In the genomic region with DNA sequence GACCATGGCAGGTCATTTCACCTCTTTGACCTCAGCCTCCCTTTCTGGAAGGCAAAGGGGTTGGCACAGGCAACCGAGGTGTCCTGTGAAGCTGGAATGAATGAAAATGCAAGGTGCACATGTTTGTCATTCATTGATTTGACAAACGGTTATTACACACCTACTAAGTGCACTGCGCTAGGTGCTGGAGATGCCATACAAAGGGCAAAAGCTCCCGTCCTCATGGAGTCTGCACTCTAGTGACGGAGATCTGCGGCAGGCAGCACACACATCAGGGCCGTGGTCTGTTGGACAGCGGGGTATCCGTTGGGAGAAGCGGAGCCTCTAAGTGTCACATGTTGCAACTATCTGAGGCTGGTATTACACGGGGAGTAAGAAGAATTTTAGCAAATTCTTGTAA, we compare ENCODE assay signal across 20 cellular contexts. TPM values are rescaled to one million over a fixed set of nuclear protein-coding genes. Genes with fewer than 3 reads are reported as not detected.
A peak's percentile ranks its signal among the peaks of the same experiment; 100 is the strongest.
DNase-seq lines count a peak whose midpoint lies in the region; ATAC-seq, FAIRE-seq and TF ChIP-seq lines count a peak whose summit lies in the region.
"Had no signal": no experiment of that assay in that cellular context is flagged by ENCODE, and none has a peak within 500 bp of the region (broad histone marks: within the 10 kb centered on the region; RNA-seq: fewer than 3 reads in every experiment).

No MANE protein-coding gene starts in this region.

- H3K4me1 ChIP-seq in cardiac muscle cell (ENCODE audit: low read depth) (peaks cover 31% of the 10 kb centered on the region), tibial artery (peaks cover 0 to 5% (median 0%) of the 10 kb centered on the region in 4 donors)

- H3K27ac Mint-ChIP-seq in brain (peak overlapping the region in 4 of 5 experiments; percentile 51 to 81 (median 59)), nephron (peak overlapping the region in 2 of 3 experiments; percentile 21 to 51)

- H3K27me3 ChIP-seq in cardiac muscle cell, result no peaks in the 10 kb centered on the region
- no peaks in the 10 kb centered on the region for H3K27me3 ChIP-seq in tibial artery

- H3K4me3 ChIP-seq in cardiac muscle cell (no peak overlapping the region), tibial artery (no peak overlapping the region)

- H3K36me3 Mint-ChIP-seq in brain (peaks cover 1% of the 10 kb centered on the region), nephron (ENCODE audit: low read depth) (no peaks in the 10 kb centered on the region)
- H3K36me3 Mint-ChIP-seq: CD14-positive monocyte had no signal

- no peaks in the 10 kb centered on the region for H3K9me3 ChIP-seq in cardiac muscle cell (ENCODE audit: low read depth)
- no peaks in the 10 kb centered on the region for H3K9me3 ChIP-seq in tibial artery

- peaks cover 2% of the 10 kb centered on the region for H3K27me3 Mint-ChIP-seq in brain
- H3K27me3 Mint-ChIP-seq in nephron (ENCODE audit: low read depth), result peaks cover 3% of the 10 kb centered on the region

- H3K4me1 Mint-ChIP-seq in brain (peaks cover 48% of the 10 kb centered on the region), nephron (peaks cover 47% of the 10 kb centered on the region)

- no peak for ATAC-seq in Right ventricle myocardium inferior

- peak; percentile 50 for FAIRE-seq in urothelium cell line (lab: Jason Lieb, UNC)
- FAIRE-seq: bronchial epithelial cell, TTC549 had no signal

- DNase-seq in cardiac muscle cell (ENCODE audit: low read depth in 1 of 2, low spot score in 1 of 2) (no peak), Right ventricle myocardium inferior (ENCODE audit: missing footprints) (no peak), urothelium cell line (ENCODE audit: low spot score) (no peak), tibial artery (no peak), AG20443 (ENCODE audit: low spot score) (no peak), A172 (ENCODE audit: low spot score) (no peak)
- DNase-seq: dermis blood vessel endothelial cell, NCI-H1417 treated with DMSO at 0.1 percent for 48 hours, NCI-H524, RPMI8226 had no signal

- H3K9me3 Mint-ChIP-seq in brain (no peaks in the 10 kb centered on the region), nephron (no peaks in the 10 kb centered on the region)
- H3K9me3 Mint-ChIP-seq: activated T-helper 1 cell treated with anti-CD3 and anti-CD28 coated beads, Interleukin-12 subunit alpha, Interleukin-12 subunit beta, Interleukin-2, Interleukin-4 antibody, amounts not matched to agents 30 ng/mL and 10 ng/mL and 1 ng/mL, durations not matched to agents 14 hours and 24 hours and 36 hours; CD14-positive monocyte had no signal

- H3K27ac ChIP-seq in cardiac muscle cell (peak overlapping the region; percentile 87), tibial artery (no peak overlapping the region)

- no peak overlapping the region for H3K4me3 Mint-ChIP-seq in brain
- no peak overlapping the region for H3K4me3 Mint-ChIP-seq in nephron

- intact Hi-C loops in Right ventricle myocardium inferior (cut with DNase I), result loop anchor here (2.0 to 5.0 kb wide), 2 partner anchors 114 to 201 kb away; a partner anchor contains a TSS
- intact Hi-C loops in tibial artery (cut with DNase I; ENCODE audit: low total_unique reads), result no loop called here

- H3K36me3 ChIP-seq in cardiac muscle cell (no peaks in the 10 kb centered on the region), tibial artery (peaks cover 0 to 10% (median 0%) of the 10 kb centered on the region in 3 donors)

- TF ChIP-seq CTCF in cardiac muscle cell (IDR thresholded peaks at IDR 0.05; ENCODE audit: low read depth, low read length), result no peak
- TF ChIP-seq CTCF in brain (conservative IDR thresholded peaks at IDR 0.05), result no peak
- no peak for TF ChIP-seq CTCF in nephron (IDR thresholded peaks at IDR 0.05; ENCODE audit: unreplicated experiment in 3 of 3)
- no peak for TF ChIP-seq CTCF in tibial artery (IDR thresholded peaks at IDR 0.05)

RNA-seq across cellular contexts. Expression of a gene that starts 44.2 kb away (rescaled TPM):
- 0.07 TPM in 1 of 2 replicates, not detected in the other for total RNA-seq in cardiac muscle cell
- polyA plus RNA-seq in cardiac muscle cell, result 0.84 TPM in 1 of 2 replicates, not detected in the other
- 4.3 TPM for total RNA-seq in Right ventricle myocardium inferior
- polyA plus RNA-seq in brain (ENCODE audit: insufficient read depth, low read depth, low replicate concordance), result 4.3 TPM
- not detected in 2 replicates for total RNA-seq in A172 (2014; rRNA removed; shearing (Covaris generic))
- total RNA-seq: A673, bronchial epithelial cell, dermis blood vessel endothelial cell, fibroblast of villous mesenchyme, IMR-90, MCF 10A had no signal
- polyA plus RNA-seq: IMR-90 had no signal
